8 cellular contexts compared by ENCODE assay signal in genomic region chr2:99336780-99337163, GRCh38. TPM values are rescaled to one million over a fixed set of nuclear protein-coding genes. Genes with fewer than 3 reads are reported as not detected.
DNase-seq lines count a peak whose midpoint lies in the region; ATAC-seq and TF ChIP-seq lines count a peak whose summit lies in the region.

No MANE protein-coding gene starts in this region.

- TF ChIP-seq POLR2A in NB4 (IDR thresholded peaks at IDR 0.05; ENCODE audit: extremely low read depth, insufficient read length) (no peak), stomach (IDR thresholded peaks at IDR 0.05) (no peak)

- peaks cover 4 to 15% (median 14%) of the 10 kb centered on the region in 4 donors for H3K36me3 ChIP-seq in stomach

- peak overlapping the region; percentile 93 for H3K4me3 ChIP-seq in NB4 (ENCODE audit: low read depth, low read length)
- peak overlapping the region; percentile 72 to 95 (median 83) for H3K4me3 ChIP-seq in stomach

- H3K27ac ChIP-seq in stomach: peak overlapping the region; percentile 89 to 95 (median 93)

- TF ChIP-seq CTCF in NB4 (IDR thresholded peaks at IDR 0.05; ENCODE audit: low read depth, low read length) (no peak), stomach (IDR thresholded peaks at IDR 0.05) (no peak)

- ATAC-seq in GM18508 (IDR thresholded peaks at IDR 0.05; ENCODE audit: insufficient read depth, unreplicated experiment) (peak; percentile 2), GM21786 (IDR thresholded peaks at IDR 0.05; ENCODE audit: unreplicated experiment) (peak; percentile 1)

- peaks cover 11 to 61% (median 45%) of the 10 kb centered on the region in 4 donors for H3K4me1 ChIP-seq in stomach

- no peaks in the 10 kb centered on the region for H3K27me3 ChIP-seq in stomach

- TF ChIP-seq EP300 in stomach (IDR thresholded peaks at IDR 0.05): no peak

- H3K9me3 ChIP-seq in stomach: no peaks in the 10 kb centered on the region

- 0 to 1% (median 1%) methylated on average over 9 to 13 of the region's 13 CpGs for WGBS in stomach, 5 donors

- no peak for DNase-seq in NB4 (ENCODE audit: low read depth)
- peak; percentile 38 for DNase-seq in germinal center (ENCODE audit: low spot score)
- no peak for DNase-seq in stomach
- no peak for DNase-seq in NCI-H146 (lab: John Stamatoyannopoulos, UW)
- no peak for DNase-seq in UCSD-AML1 (lab: John Stamatoyannopoulos, UW; ENCODE audit: unreplicated experiment)
- no peak for DNase-seq in D341Med (ENCODE audit: low spot score)

- intact Hi-C loops in stomach (cut with DNase I; ENCODE audit: low total_unique reads): loop anchor here (5.0 to 10.0 kb wide), 2 partner anchors 151 to 152 kb away; partner anchors contain the start of genes MITD1 and MRPL30

RNA-seq across cellular contexts. Expression of gene EIF5B, which starts 0.4 kb away (rescaled TPM):
- 100 to 1,000 TPM in 1 of 5 donors, 10 to 100 TPM in 4; 22.3 to 518 (median 51.2) TPM for total RNA-seq in stomach
- polyA plus RNA-seq in stomach: 100 to 1,000 TPM in 1 of 3 donors, 10 to 100 TPM in 2; 28.5 to 162 (median 39.0) TPM

RNA-seq across cellular contexts. Expression of gene TXNDC9, which starts 0.6 kb away (rescaled TPM):
- total RNA-seq in stomach: 10 to 100 TPM; 10.7 to 73.2 (median 22.2) TPM
- 10 to 100 TPM; 13.9 to 39.3 (median 31.9) TPM for polyA plus RNA-seq in stomach

RNA-seq across cellular contexts. Expression of gene LYG1, which starts 35.8 kb away (rescaled TPM):
- total RNA-seq in stomach: 10 to 100 TPM in 1 of 5 donors, 1 to 10 TPM in 2, not detected in 2; 1.1 to 16.4 (median 2.6) TPM
- 1 to 10 TPM in 1 of 3 donors, under 1 TPM in 1, not detected in 1; 1.00 to 3.7 TPM for polyA plus RNA-seq in stomach
